In the genomic region with DNA sequence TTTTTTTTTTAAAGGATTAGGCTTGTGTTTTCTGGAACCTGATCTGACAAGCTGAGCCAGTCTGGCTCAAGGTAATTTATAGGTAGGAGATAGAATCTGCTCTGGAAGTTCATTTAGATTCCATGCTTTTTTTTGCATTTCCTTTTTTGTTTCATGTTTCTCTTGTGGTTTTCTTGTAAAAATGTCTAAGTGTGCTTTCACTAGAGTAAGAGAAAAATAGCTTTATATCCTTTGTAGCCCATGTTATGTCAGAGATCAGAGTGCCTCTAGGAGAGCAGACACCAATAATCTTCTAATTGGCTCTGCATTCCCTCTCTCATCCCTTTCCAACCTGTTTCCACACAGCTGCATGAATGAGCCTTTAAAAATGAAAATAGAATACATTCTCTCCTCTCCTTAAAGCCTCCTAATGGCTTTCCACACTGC, we compare ENCODE assay signal across 22 cellular contexts.
A peak's percentile ranks its signal among the peaks of the same experiment; 100 is the strongest.
DNase-seq lines count a peak whose midpoint lies in the region; ATAC-seq and TF ChIP-seq lines count a peak whose summit lies in the region.
"Had no signal": no experiment of that assay in that cellular context is flagged by ENCODE, and none has a peak within 500 bp of the region (broad histone marks: within the 10 kb centered on the region; RNA-seq: fewer than 3 reads in every experiment).

No MANE protein-coding gene starts in this region.

- H3K36me3 Mint-ChIP-seq in mesothelial cell of epicardium (no peaks in the 10 kb centered on the region), WTC11 (no peaks in the 10 kb centered on the region)
- no peaks in the 10 kb centered on the region for H3K36me3 Mint-ChIP-seq in activated T-helper 1 cell treated with anti-CD3 and anti-CD28 coated beads, Interleukin-12 subunit alpha, Interleukin-12 subunit beta, Interleukin-2, Interleukin-4 antibody, amounts not matched to agents 30 ng/mL and 10 ng/mL and 1 ng/mL, durations not matched to agents 14 hours and 24 hours and 36 hours (ENCODE audit: low read depth)
- H3K36me3 Mint-ChIP-seq: activated naive CD8-positive, alpha-beta T cell treated with anti-CD3 and anti-CD28 coated beads, Interleukin-2, amount 10 ng/mL, durations not matched to agents 7 days and 5 days had no signal

- TF ChIP-seq CTCF in mesothelial cell of epicardium (IDR thresholded peaks at IDR 0.05; ENCODE audit: unreplicated experiment) (no peak), WTC11 (IDR thresholded peaks at IDR 0.05) (no peak)

- no peaks in the 10 kb centered on the region for H4K20me1 ChIP-seq in BLaER1 treated with 17β-estradiol and CSF1 and Interleukin-3, amounts not matched to agents 10 nM and 100 nM

- H3K4me1 Mint-ChIP-seq in mesothelial cell of epicardium (peaks cover 34% of the 10 kb centered on the region), WTC11 (peaks cover 10% of the 10 kb centered on the region)
- no peaks in the 10 kb centered on the region for H3K4me1 Mint-ChIP-seq in activated T-helper 1 cell treated with anti-CD3 and anti-CD28 coated beads, Interleukin-12 subunit alpha, Interleukin-12 subunit beta, Interleukin-2, Interleukin-4 antibody, amounts not matched to agents 30 ng/mL and 10 ng/mL and 1 ng/mL, durations not matched to agents 14 hours and 24 hours and 36 hours (ENCODE audit: low read depth)
- H3K4me1 Mint-ChIP-seq: activated naive CD8-positive, alpha-beta T cell treated with anti-CD3 and anti-CD28 coated beads, Interleukin-2, amount 10 ng/mL, durations not matched to agents 7 days and 5 days had no signal

- peak; percentile 33 for DNase-seq in H4 (ENCODE audit: low spot score)
- DNase-seq in SK-N-MC (ENCODE audit: low read depth, low spot score) = peak; percentile 66
- DNase-seq in mesothelial cell of epicardium (ENCODE audit: low spot score in 2 of 2, unreplicated experiment in 2 of 2) = no peak
- DNase-seq in head of caudate nucleus = no peak
- DNase-seq in activated T-helper 1 cell treated with anti-CD3 and anti-CD28 coated beads, Interleukin-12 subunit alpha, Interleukin-12 subunit beta, Interleukin-2, Interleukin-4 antibody, amounts not matched to agents 30 ng/mL and 10 ng/mL and 1 ng/mL, durations not matched to agents 14 hours and 24 hours and 36 hours (ENCODE audit: low spot score) = no peak
- DNase-seq in WTC11 (ENCODE audit: low spot score) = no peak
- DNase-seq: activated CD4-positive, alpha-beta T cell treated with anti-CD3 and anti-CD28 coated beads, Interleukin-2, amount 50 U/mL, for 1 hour; activated naive CD8-positive, alpha-beta T cell treated with anti-CD3 and anti-CD28 coated beads, Interleukin-2, amount 10 ng/mL, durations not matched to agents 7 days and 5 days; activated T-cell treated with anti-CD3 and anti-CD28 coated beads, Interleukin-2, amount 50 U/mL, for 1 hour; BE2C; gastrocnemius medialis; KBM-7; mesendoderm; NCI-H1417 treated with DMSO at 0.1 percent for 48 hours; NCI-H526 treated with DMSO at 0.1 percent for 48 hours; pancreas; SHP77; stimulated activated naive CD4-positive, alpha-beta T cell treated with Interleukin-2 at 50 U/mL for 16 hours had no signal

- H3K27me3 ChIP-seq in BLaER1 treated with 17β-estradiol and CSF1 and Interleukin-3, amounts not matched to agents 10 nM and 100 nM = no peaks in the 10 kb centered on the region
- H3K27me3 ChIP-seq: BE2C, gastrocnemius medialis, pancreas, vagina had no signal

- peak overlapping the region in 1 of 11 experiments; percentile 56; a peak in 1 of 22 replicates for H3K9ac ChIP-seq in BLaER1 treated with 17β-estradiol and CSF1 and Interleukin-3, amounts not matched to agents 10 nM and 100 nM
- no peak overlapping the region for H3K9ac ChIP-seq in SK-N-MC (ENCODE audit: insufficient read length)

- H3K4me1 ChIP-seq in BLaER1 treated with 17β-estradiol and CSF1 and Interleukin-3, amounts not matched to agents 10 nM and 100 nM = peaks cover 3 to 10% (median 6%) of the 10 kb centered on the region in 10 experiments; a peak in 13 of 20 replicates
- H3K4me1 ChIP-seq: BE2C, gastrocnemius medialis, HAP-1, pancreas, vagina had no signal

- H3K9me3 ChIP-seq in BLaER1 treated with 17β-estradiol and CSF1 and Interleukin-3, amounts not matched to agents 10 nM and 100 nM (replicated peaks in 1 of 11) = peaks cover 0 to 34% (median 21%) of the 10 kb centered on the region in 11 experiments; a peak in 14 of 22 replicates
- H3K9me3 ChIP-seq in SK-N-MC (ENCODE audit: low read depth, low read length) = no peaks in the 10 kb centered on the region
- H3K9me3 ChIP-seq: BE2C, gastrocnemius medialis, HAP-1, pancreas, vagina had no signal

- CTCF ChIA-PET in WTC11 (lab: Charles Lee) = no interaction called here

- no peaks in the 10 kb centered on the region for H3K36me3 ChIP-seq in BLaER1 treated with 17β-estradiol and CSF1 and Interleukin-3, amounts not matched to agents 10 nM and 100 nM
- no peaks in the 10 kb centered on the region for H3K36me3 ChIP-seq in SK-N-MC (ENCODE audit: insufficient read depth, low read length)
- H3K36me3 ChIP-seq: BE2C, gastrocnemius medialis, HAP-1, pancreas, vagina had no signal

- H3K27ac Mint-ChIP-seq in mesothelial cell of epicardium (peak overlapping the region; percentile 86), WTC11 (no peak overlapping the region)
- no peak overlapping the region for H3K27ac Mint-ChIP-seq in activated T-helper 1 cell treated with anti-CD3 and anti-CD28 coated beads, Interleukin-12 subunit alpha, Interleukin-12 subunit beta, Interleukin-2, Interleukin-4 antibody, amounts not matched to agents 30 ng/mL and 10 ng/mL and 1 ng/mL, durations not matched to agents 14 hours and 24 hours and 36 hours
- H3K27ac Mint-ChIP-seq: activated naive CD8-positive, alpha-beta T cell treated with anti-CD3 and anti-CD28 coated beads, Interleukin-2, amount 10 ng/mL, durations not matched to agents 7 days and 5 days had no signal

- POLR2A ChIA-PET in WTC11 (lab: Charles Lee) = no interaction called here

- H3K4me2 ChIP-seq in BLaER1 treated with 17β-estradiol and CSF1 and Interleukin-3, amounts not matched to agents 10 nM and 100 nM = peak overlapping the region in 6 of 11 experiments; percentile 11 to 53 (median 32); a peak in 7 of 22 replicates

- ATAC-seq in HG03135 (IDR thresholded peaks at IDR 0.05; ENCODE audit: unreplicated experiment) (no peak), WTC11 (no peak)
- ATAC-seq: gastrocnemius medialis had no signal

- intact Hi-C loops in head of caudate nucleus (cut with DNase I) = no loop called here
- intact Hi-C loops in activated T-helper 1 cell treated with anti-CD3 and anti-CD28 coated beads, Interleukin-12 subunit alpha, Interleukin-12 subunit beta, Interleukin-2, Interleukin-4 antibody, amounts not matched to agents 30 ng/mL and 10 ng/mL and 1 ng/mL, durations not matched to agents 14 hours and 24 hours and 36 hours (cut with micrococcal nuclease) = no loop called here

- H3K9me3 Mint-ChIP-seq in mesothelial cell of epicardium = peaks cover 6% of the 10 kb centered on the region
- H3K9me3 Mint-ChIP-seq in activated T-helper 1 cell treated with anti-CD3 and anti-CD28 coated beads, Interleukin-12 subunit alpha, Interleukin-12 subunit beta, Interleukin-2, Interleukin-4 antibody, amounts not matched to agents 30 ng/mL and 10 ng/mL and 1 ng/mL, durations not matched to agents 14 hours and 24 hours and 36 hours = peaks cover 4% of the 10 kb centered on the region
- H3K9me3 Mint-ChIP-seq in WTC11 = peaks cover 9% of the 10 kb centered on the region

- H3K4me3 Mint-ChIP-seq in mesothelial cell of epicardium (peak overlapping the region; percentile 2), WTC11 (no peak overlapping the region)
- H3K4me3 Mint-ChIP-seq in activated T-helper 1 cell treated with anti-CD3 and anti-CD28 coated beads, Interleukin-12 subunit alpha, Interleukin-12 subunit beta, Interleukin-2, Interleukin-4 antibody, amounts not matched to agents 30 ng/mL and 10 ng/mL and 1 ng/mL, durations not matched to agents 14 hours and 24 hours and 36 hours = no peak overlapping the region
- H3K4me3 Mint-ChIP-seq: activated naive CD8-positive, alpha-beta T cell treated with anti-CD3 and anti-CD28 coated beads, Interleukin-2, amount 10 ng/mL, durations not matched to agents 7 days and 5 days had no signal

- no peak overlapping the region for H3K4me3 ChIP-seq in BLaER1 treated with 17β-estradiol and CSF1 and Interleukin-3, amounts not matched to agents 10 nM and 100 nM
- H3K4me3 ChIP-seq in SK-N-MC = no peak overlapping the region
- H3K4me3 ChIP-seq: gastrocnemius medialis, HAP-1, pancreas, vagina had no signal

- no peak overlapping the region for H3K27ac ChIP-seq in BLaER1 treated with 17β-estradiol and CSF1 and Interleukin-3, amounts not matched to agents 10 nM and 100 nM
- H3K27ac ChIP-seq in SK-N-MC = peak overlapping the region; percentile 76
- H3K27ac ChIP-seq: gastrocnemius medialis, pancreas, vagina had no signal

- no peaks in the 10 kb centered on the region for H3K27me3 Mint-ChIP-seq in mesothelial cell of epicardium (ENCODE audit: low read depth)
- H3K27me3 Mint-ChIP-seq in activated T-helper 1 cell treated with anti-CD3 and anti-CD28 coated beads, Interleukin-12 subunit alpha, Interleukin-12 subunit beta, Interleukin-2, Interleukin-4 antibody, amounts not matched to agents 30 ng/mL and 10 ng/mL and 1 ng/mL, durations not matched to agents 14 hours and 24 hours and 36 hours (ENCODE audit: insufficient read depth) = no peaks in the 10 kb centered on the region
- H3K27me3 Mint-ChIP-seq in WTC11 (ENCODE audit: low read depth) = no peaks in the 10 kb centered on the region
- H3K27me3 Mint-ChIP-seq: activated naive CD8-positive, alpha-beta T cell treated with anti-CD3 and anti-CD28 coated beads, Interleukin-2, amount 10 ng/mL, durations not matched to agents 7 days and 5 days had no signal

TF ChIP-seq in WTC11, 78 proteins besides CTCF, POLR2A, EP300 and RAD21 (continues in another document):
- no peak for TF ChIP-seq ZNF232 (CRISPR knock-in tag; IDR thresholded peaks at IDR 0.05)
- TF ChIP-seq CREB1 (CRISPR knock-in tag; IDR thresholded peaks at IDR 0.05) = no peak
- TF ChIP-seq, protein P1, sequence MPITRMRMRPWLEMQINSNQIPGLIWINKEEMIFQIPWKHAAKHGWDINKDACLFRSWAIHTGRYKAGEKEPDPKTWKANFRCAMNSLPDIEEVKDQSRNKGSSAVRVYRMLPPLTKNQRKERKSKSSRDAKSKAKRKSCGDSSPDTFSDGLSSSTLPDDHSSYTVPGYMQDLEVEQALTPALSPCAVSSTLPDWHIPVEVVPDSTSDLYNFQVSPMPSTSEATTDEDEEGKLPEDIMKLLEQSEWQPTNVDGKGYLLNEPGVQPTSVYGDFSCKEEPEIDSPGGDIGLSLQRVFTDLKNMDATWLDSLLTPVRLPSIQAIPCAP (CRISPR knock-in tag; IDR thresholded peaks at IDR 0.05) = no peak
- TF ChIP-seq NFYB (CRISPR knock-in tag; conservative IDR thresholded peaks at IDR 0.05; ENCODE audit: low read depth) = no peak
- no peak for TF ChIP-seq ESRRA (CRISPR knock-in tag; IDR thresholded peaks at IDR 0.05; ENCODE audit: borderline replicate concordance)

Comparison
In these comparisons a context has a peak if more than half of its experiments do, and no peak if none do; other contexts are left out.
1. DNase-seq: peak in H4 (single experiment) and SK-N-MC (single experiment); none in mesothelial cell of epicardium (0 of 2), head of caudate nucleus (0 of 42), activated T-helper 1 cell treated with anti-CD3 and anti-CD28 coated beads, Interleukin-12 subunit alpha, Interleukin-12 subunit beta, Interleukin-2, Interleukin-4 antibody, amounts not matched to agents 30 ng/mL and 10 ng/mL and 1 ng/mL, durations not matched to agents 14 hours and 24 hours and 36 hours (single experiment) and WTC11 (single experiment).